22 cellular contexts compared by ENCODE assay signal in the genomic region with DNA sequence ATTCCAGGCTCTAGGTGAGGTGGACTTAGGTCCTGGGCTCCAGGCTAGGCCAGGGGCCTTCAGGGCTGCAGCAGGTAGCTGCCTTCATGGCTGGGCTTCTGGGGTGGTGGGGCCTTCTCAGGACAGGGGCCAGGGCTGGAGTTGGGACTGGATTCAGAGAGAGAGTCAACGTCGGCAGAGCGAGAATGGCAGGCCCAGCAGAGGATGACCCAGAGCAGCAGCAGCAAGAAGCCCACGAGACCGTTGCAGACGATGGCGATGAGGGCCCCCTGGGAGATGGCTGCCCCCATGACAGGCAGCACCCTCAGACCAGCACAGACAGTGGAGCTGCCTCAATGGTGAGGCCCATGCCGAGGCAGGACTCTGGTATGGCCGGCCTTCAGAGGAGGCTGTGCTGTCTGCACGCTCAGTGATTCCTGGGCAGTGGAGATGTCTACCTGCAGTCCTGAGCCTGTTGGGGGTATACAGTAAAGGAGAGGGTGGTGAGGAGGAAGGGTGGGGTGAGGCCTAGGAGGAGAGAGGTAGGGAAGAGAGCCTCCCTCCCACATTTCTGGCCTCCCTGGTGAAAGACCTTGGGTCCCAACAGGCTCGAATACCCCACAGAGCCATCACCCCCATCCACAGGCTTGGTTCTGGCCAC. TPM values are rescaled to one million over a fixed set of nuclear protein-coding genes. Genes with fewer than 3 reads are reported as not detected.
A peak's percentile ranks its signal among the peaks of the same experiment; 100 is the strongest.
DNase-seq lines count a peak whose midpoint lies in the region; ATAC-seq, FAIRE-seq and TF ChIP-seq lines count a peak whose summit lies in the region.
"Had no signal": no experiment of that assay in that cellular context is flagged by ENCODE, and none has a peak within 500 bp of the region (broad histone marks: within the 10 kb centered on the region; RNA-seq: fewer than 3 reads in every experiment).

No MANE protein-coding gene starts in this region.

- H3K56ac ChIP-seq in IMR-90 (ENCODE audit: extremely low read depth, insufficient read depth, low read length) (no peak overlapping the region), H1 (replicated peaks; ENCODE audit: insufficient read length, low read depth, low read length) (no peak overlapping the region)

- H3K4me2 ChIP-seq in IMR-90 (ENCODE audit: low read depth, low read length) (no peak overlapping the region), H1 (ENCODE audit: insufficient read depth in 1 of 2, low read depth in 2 of 2, low read length in 2 of 2) (peak overlapping the region; percentile 90 to 92; a peak in 1 of 4 replicates)

- peak overlapping the region; percentile 48 for H3K4me3 Mint-ChIP-seq in nephron progenitor cell

- H3K4me1 Mint-ChIP-seq in nephron progenitor cell: peaks cover 27% of the 10 kb centered on the region

- H3K23me2 ChIP-seq in H1 (ENCODE audit: low read depth, low read length): peaks cover 6% of the 10 kb centered on the region

- H4K5ac ChIP-seq in IMR-90 (ENCODE audit: low read depth, low read length) (no peak overlapping the region), H1 (ENCODE audit: insufficient read length, low read depth, low read length) (no peak overlapping the region)

- H3K27me3 ChIP-seq in IMR-90 (ENCODE audit: control insufficient read depth, insufficient read depth, low read length): peaks cover 58% of the 10 kb centered on the region
- H3K27me3 ChIP-seq in H1 (replicated peaks in 1 of 4; ENCODE audit: control insufficient read depth in 3 of 4, extremely low read depth in 1 of 4, insufficient read depth in 3 of 4, low read length in 3 of 4): peaks cover 1 to 14% (median 11%) of the 10 kb centered on the region in 4 experiments; a peak in 6 of 7 replicates
- H3K27me3 ChIP-seq: thyroid gland had no signal

- peak overlapping the region; percentile 10 for H2AK9ac ChIP-seq in IMR-90 (replicated peaks; ENCODE audit: low read depth, low read length, poor library complexity)

- H3K36me3 Mint-ChIP-seq in nephron progenitor cell (ENCODE audit: low read depth): no peaks in the 10 kb centered on the region
- H3K36me3 Mint-ChIP-seq: CD8-positive, alpha-beta T cell; stimulated activated naive B cell treated with anti-CD40 and anti-IgM and Interleukin-4, amounts not matched to agents 10 μg/mL and 1 μg/mL and 100 μg/mL, for 72 hours had no signal

- H3K79me1 ChIP-seq in IMR-90 (ENCODE audit: low read depth in 1 of 2, low read length in 2 of 2): no peaks in the 10 kb centered on the region
- no peaks in the 10 kb centered on the region for H3K79me1 ChIP-seq in H1 (ENCODE audit: low read depth, low read length)

- TF ChIP-seq POLR2A in IMR-90 (IDR thresholded peaks at IDR 0.05; ENCODE audit: low read depth, low read length) (no peak), H1 (IDR thresholded peaks at IDR 0.05; ENCODE audit: control extremely low read depth in 1 of 2, low read depth in 2 of 2, low read length in 2 of 2) (no peak)

- H2BK5ac ChIP-seq in IMR-90 (ENCODE audit: low read depth, low read length, poor library complexity, severe bottlenecking) (no peak overlapping the region), H1 (ENCODE audit: low read depth, low read length) (0 out of 2 replicates have a peak overlapping the region, but pooled peaks have one; percentile 60)

- H3K4ac ChIP-seq in IMR-90 (ENCODE audit: low read depth, low read length) (no peak overlapping the region), H1 (replicated peaks; ENCODE audit: insufficient read length, low read depth, low read length) (no peak overlapping the region)

- POLR2A ChIA-PET in IMR-90 (lab: Charles Lee; ENCODE audit: unreplicated experiment) (no interaction called here), H1 (lab: Charles Lee; ENCODE audit: partially characterized antibody) (no interaction called here)

- CTCF ChIA-PET in IMR-90 (lab: Yijun Ruan, JAX) (no interaction called here), H1 (lab: Charles Lee; ENCODE audit: partially characterized antibody) (interaction anchor here (0.9 to 6.2 kb wide), 10 partner anchors 8 to 117 kb away, joined by 3 to 53 read pairs (median 5); no protein-coding TSS in a partner anchor)

- peak overlapping the region; percentile 41 for H3K27ac ChIP-seq in C4-2B
- H3K27ac ChIP-seq in IMR-90 (ENCODE audit: insufficient read depth, low read length): no peak overlapping the region
- no peak overlapping the region for H3K27ac ChIP-seq in H1 (ENCODE audit: low read depth, low read length)
- H3K27ac ChIP-seq: brain microvascular endothelial cell, coronary artery, thyroid gland had no signal

- dilution Hi-C loops in IMR-90 (cut with HindIII; ENCODE audit: low sequenced_read_pairs, unreplicated experiment): no loop called here

- H4K20me1 ChIP-seq in IMR-90 (ENCODE audit: insufficient read depth, low read length) (peaks cover 5% of the 10 kb centered on the region), H1 (replicated peaks in 1 of 2; ENCODE audit: control insufficient read depth in 1 of 2, insufficient read depth in 2 of 2, low read length in 2 of 2) (no peaks in the 10 kb centered on the region)

- H3K4me3 ChIP-seq in IMR-90 (ENCODE audit: insufficient read depth, low read depth, low read length): no peak overlapping the region
- H3K4me3 ChIP-seq in H1 (ENCODE audit: extremely low read depth in 1 of 4, insufficient read depth in 2 of 4, low read depth in 3 of 4, low read length in 4 of 4): peak overlapping the region in 1 of 4 experiments; percentile 78; a peak in 1 of 8 replicates
- H3K4me3 ChIP-seq: thyroid gland had no signal

- no peak overlapping the region for H3K9ac ChIP-seq in IMR-90 (ENCODE audit: low read depth, low read length)
- H3K9ac ChIP-seq in H1 (replicated peaks in 1 of 4; ENCODE audit: extremely low read depth in 1 of 4, low read depth in 3 of 4, low read length in 3 of 4): no peak overlapping the region

- FAIRE-seq in H1 (lab: Jason Lieb, UNC): no peak
- FAIRE-seq: small intestine had no signal

- no peak for TF ChIP-seq EP300 in H1 (IDR thresholded peaks at IDR 0.05; ENCODE audit: borderline replicate concordance in 1 of 2, low read depth in 2 of 2, low read length in 2 of 2)

- no peak overlapping the region for H3K27ac Mint-ChIP-seq in nephron progenitor cell
- H3K27ac Mint-ChIP-seq: CD8-positive, alpha-beta T cell; stimulated activated naive B cell treated with anti-CD40 and anti-IgM and Interleukin-4, amounts not matched to agents 10 μg/mL and 1 μg/mL and 100 μg/mL, for 72 hours had no signal

- no peaks in the 10 kb centered on the region for H3K36me3 ChIP-seq in IMR-90 (ENCODE audit: control insufficient read depth, insufficient read depth, low read length)
- H3K36me3 ChIP-seq in H1 (ENCODE audit: control insufficient read depth in 2 of 4, insufficient read depth in 4 of 4, low read length in 3 of 4): no peaks in the 10 kb centered on the region
- H3K36me3 ChIP-seq: brain microvascular endothelial cell, thyroid gland had no signal

- H3K18ac ChIP-seq in IMR-90 (ENCODE audit: low read depth, low read length) (no peak overlapping the region), H1 (ENCODE audit: extremely low read depth, low read length) (no peak overlapping the region)

- no peak overlapping the region for H2BK12ac ChIP-seq in H1 (ENCODE audit: low read depth, low read length)

- in situ Hi-C loops in IMR-90 (cut with MboI; ENCODE audit: low sequenced_read_pairs): no loop called here

- no peaks in the 10 kb centered on the region for H3K9me1 ChIP-seq in IMR-90 (ENCODE audit: insufficient read depth, low read length)

- no peaks in the 10 kb centered on the region for H3K79me2 ChIP-seq in H1 (ENCODE audit: control insufficient read depth in 1 of 2, insufficient read depth in 2 of 2, low read length in 2 of 2)

- DNase-seq in IMR-90: no peak
- DNase-seq in H1 (ENCODE audit: low read depth in 1 of 2, low spot score in 2 of 2): no peak
- DNase-seq in nephron progenitor cell: no peak
- no peak for DNase-seq in stimulated activated CD4-positive, alpha-beta T cell treated with anti-CD3 and anti-CD28 coated beads, Interleukin-2, amount 100 ng/mL, for 48 hours
- DNase-seq in ureter (ENCODE audit: low spot score): no peak
- no peak for DNase-seq in SW480 (ENCODE audit: low spot score)
- DNase-seq: activated CD4-positive, alpha-beta T cell treated with anti-CD3 and anti-CD28 coated beads, Interleukin-2, amount 50 U/mL, for 1 hour; activated CD8-positive, alpha-beta memory T cell treated with anti-CD3 and anti-CD28 coated beads, Interleukin-2, amount 50 U/mL, for 4 hours; brain microvascular endothelial cell; CD8-positive, alpha-beta T cell; DMS53; GF-D8; NCI-H2029; NCI-H2227 treated with DMSO at 0.1 percent for 48 hours; small intestine; stimulated activated naive B cell treated with anti-CD40 and anti-IgM and Interleukin-4, amounts not matched to agents 10 μg/mL and 1 μg/mL and 100 μg/mL, for 72 hours had no signal

- H3K9me3 Mint-ChIP-seq in nephron progenitor cell: no peaks in the 10 kb centered on the region
- H3K9me3 Mint-ChIP-seq: CD8-positive, alpha-beta T cell; stimulated activated naive B cell treated with anti-CD40 and anti-IgM and Interleukin-4, amounts not matched to agents 10 μg/mL and 1 μg/mL and 100 μg/mL, for 72 hours had no signal

- H3K4me1 ChIP-seq in IMR-90 (ENCODE audit: control insufficient read depth, insufficient read depth, low read length) (no peaks in the 10 kb centered on the region), H1 (replicated peaks in 1 of 4; ENCODE audit: control insufficient read depth in 3 of 4, insufficient read depth in 4 of 4, low read length in 3 of 4) (peaks cover 0 to 17% (median 8%) of the 10 kb centered on the region in 4 experiments; a peak in 6 of 7 replicates)

- H2AK5ac ChIP-seq in IMR-90 (ENCODE audit: low read depth, low read length) (no peak overlapping the region), H1 (ENCODE audit: low read depth, low read length) (0 out of 2 replicates have a peak overlapping the region, but pooled peaks have one; percentile 86)

- no peak overlapping the region for H3K14ac ChIP-seq in IMR-90 (replicated peaks; ENCODE audit: low read depth, low read length)
- no peak overlapping the region for H3K14ac ChIP-seq in H1 (ENCODE audit: insufficient read length)

- H3K23ac ChIP-seq in IMR-90 (ENCODE audit: low read depth, low read length): no peak overlapping the region
- no peak overlapping the region for H3K23ac ChIP-seq in H1 (ENCODE audit: insufficient read length)

- no peak overlapping the region for H2BK15ac ChIP-seq in IMR-90 (ENCODE audit: low read depth, low read length)
- H2BK15ac ChIP-seq in H1 (ENCODE audit: low read length): no peak overlapping the region; the same call in 1 of the 2 replicates

- intact Hi-C loops in IMR-90 (cut with micrococcal nuclease): no loop called here

- peaks cover 53% of the 10 kb centered on the region for H3K27me3 Mint-ChIP-seq in nephron progenitor cell (ENCODE audit: low read depth, poor library complexity)

- TF ChIP-seq CTCF in C4-2B (conservative IDR thresholded peaks at IDR 0.05): no peak
- no peak for TF ChIP-seq CTCF in IMR-90 (conservative IDR thresholded peaks at IDR 0.05; ENCODE audit: low read depth, low read length)
- no peak for TF ChIP-seq CTCF in H1 (IDR thresholded peaks at IDR 0.05; ENCODE audit: control extremely low read depth in 1 of 3, insufficient read depth in 1 of 3, low read depth in 1 of 3, low read length in 3 of 3)
- no peak for TF ChIP-seq CTCF in nephron progenitor cell (IDR thresholded peaks at IDR 0.05)

- 92% methylated on average over 5 of the region's 11 CpGs; no CpG with 5 or more reads in 1 of the 2 experiments for WGBS in IMR-90 (ENCODE audit: extremely low coverage in 2 of 2, insufficient read length in 1 of 2), 2 experiments
- 90% methylated on average over 10 of the region's 11 CpGs; no CpG with 5 or more reads in 1 of the 2 experiments for WGBS in H1 (ENCODE audit: extremely low coverage in 1 of 2, insufficient coverage in 1 of 2, insufficient read length in 1 of 2, insufficient replicate concordance in 2 of 2, low coverage in 1 of 2, low lambda C conversion rate in 2 of 2, missing lambda C conversion rate in 1 of 2), 2 experiments

- H2BK20ac ChIP-seq in IMR-90 (ENCODE audit: low read depth, low read length): no peak overlapping the region
- H2BK20ac ChIP-seq in H1 (ENCODE audit: low read length): no peak overlapping the region

- H2BK120ac ChIP-seq in IMR-90 (ENCODE audit: low read depth, low read length) (no peak overlapping the region), H1 (replicated peaks; ENCODE audit: low read depth, low read length) (no peak overlapping the region)

- no peak for ATAC-seq in IMR-90 (ENCODE audit: low read depth)
- ATAC-seq in HG03280 (IDR thresholded peaks at IDR 0.05; ENCODE audit: unreplicated experiment): no peak
- ATAC-seq: CD8-positive, alpha-beta T cell; Right ventricle myocardium inferior; stimulated activated naive B cell treated with anti-CD40 and anti-IgM and Interleukin-4, amounts not matched to agents 10 μg/mL and 1 μg/mL and 100 μg/mL, for 72 hours had no signal

- H3K9me3 ChIP-seq in IMR-90 (ENCODE audit: control insufficient read depth, insufficient read depth, low read length) (no peaks in the 10 kb centered on the region), H1 (ENCODE audit: insufficient read depth in 2 of 2, low read depth in 1 of 2, low read length in 1 of 2) (no peaks in the 10 kb centered on the region)
- H3K9me3 ChIP-seq: thyroid gland had no signal

- no peak overlapping the region for H2AFZ ChIP-seq in IMR-90 (replicated peaks; ENCODE audit: low read length, poor library complexity)
- H2AFZ ChIP-seq in H1 (ENCODE audit: low read length): no peak overlapping the region

- no peak for TF ChIP-seq RAD21 in IMR-90 (IDR thresholded peaks at IDR 0.05; ENCODE audit: low read length)
- no peak for TF ChIP-seq RAD21 in H1 (IDR thresholded peaks at IDR 0.05 in 1 of 2, conservative IDR thresholded peaks at IDR 0.05 in 1 of 2; ENCODE audit: low read depth in 2 of 2, low read length in 2 of 2)

- no peak overlapping the region for H4K91ac ChIP-seq in IMR-90 (ENCODE audit: insufficient read depth, low read depth, low read length)
- peak overlapping the region; percentile 54 for H4K91ac ChIP-seq in H1 (replicated peaks; ENCODE audit: insufficient read length, low read length)

- BruUV-seq in IMR-90 (replicated peaks; lab: Mats Ljungman, UMichigan): no TSS peak

- H4K8ac ChIP-seq in IMR-90 (ENCODE audit: low read depth in 2 of 2, low read length in 2 of 2) (no peak overlapping the region), H1 (ENCODE audit: extremely low read depth, insufficient read depth, low read length) (peak overlapping the region; percentile 9; the same call in 1 of the 2 replicates)

RNA-seq across cellular contexts. Expression of gene ENHO, which starts 1.3 kb away (rescaled TPM):
- not detected in 2 replicates for total RNA-seq in IMR-90 (2012; rRNA removed)
- 0.10 TPM in 1 of 2 replicates, not detected in the other for polyA plus RNA-seq in IMR-90 (2012; rRNA removed)
- polyA plus RNA-seq in IMR-90 (2012; cell fraction: cytosol; rRNA removed): 0.06 and 0.14 TPM in 2 replicates
- polyA plus RNA-seq in IMR-90 (2012; cell fraction: nucleus; rRNA removed; ENCODE audit: low replicate concordance): 0.05 TPM in 1 of 2 replicates, not detected in the other
- 12.2 and 14.1 TPM in 2 replicates for total RNA-seq in H1 (2021; fragmentation: NEBNext Ultra II Directional; extraction: Animal tissue kit (Norgen Biotek cat#: 25700))
- 49.4 and 60.4 TPM in 2 replicates for polyA plus RNA-seq in H1 (2011; rRNA removed)
- 29.2 TPM for polyA plus RNA-seq in H1 (2011; cell fraction: cytosol; rRNA removed)
- 23.2 TPM for polyA plus RNA-seq in H1 (2011; cell fraction: nucleus; rRNA removed)
- 9.7 to 24.6 TPM (median 19.1 TPM) in 4 replicates for polyA plus RNA-seq in H1 (2012, experiment 1 of 2)
- 20.1 TPM for polyA plus RNA-seq in H1 (2012, experiment 2 of 2)
- 15.4 TPM for polyA plus RNA-seq in H1 (2013, experiment 1 of 2)
- 15.5 TPM for polyA plus RNA-seq in H1 (2013, experiment 2 of 2)
- 3.8 and 8.2 TPM in 2 replicates for polyA minus RNA-seq in H1 (2011; rRNA and poly(A)+ RNA removed)
- 6.1 TPM for polyA minus RNA-seq in H1 (2011; cell fraction: cytosol; rRNA and poly(A)+ RNA removed)
- polyA minus RNA-seq in H1 (2011; cell fraction: nucleus; rRNA and poly(A)+ RNA removed): 7.1 TPM
- total RNA-seq in ureter: 0.36 TPM
- total RNA-seq: CD8-positive, alpha-beta T cell; glomerular endothelial cell; thyroid gland had no signal
